1 cellular context compared by ENCODE assay signal in the genomic region with DNA sequence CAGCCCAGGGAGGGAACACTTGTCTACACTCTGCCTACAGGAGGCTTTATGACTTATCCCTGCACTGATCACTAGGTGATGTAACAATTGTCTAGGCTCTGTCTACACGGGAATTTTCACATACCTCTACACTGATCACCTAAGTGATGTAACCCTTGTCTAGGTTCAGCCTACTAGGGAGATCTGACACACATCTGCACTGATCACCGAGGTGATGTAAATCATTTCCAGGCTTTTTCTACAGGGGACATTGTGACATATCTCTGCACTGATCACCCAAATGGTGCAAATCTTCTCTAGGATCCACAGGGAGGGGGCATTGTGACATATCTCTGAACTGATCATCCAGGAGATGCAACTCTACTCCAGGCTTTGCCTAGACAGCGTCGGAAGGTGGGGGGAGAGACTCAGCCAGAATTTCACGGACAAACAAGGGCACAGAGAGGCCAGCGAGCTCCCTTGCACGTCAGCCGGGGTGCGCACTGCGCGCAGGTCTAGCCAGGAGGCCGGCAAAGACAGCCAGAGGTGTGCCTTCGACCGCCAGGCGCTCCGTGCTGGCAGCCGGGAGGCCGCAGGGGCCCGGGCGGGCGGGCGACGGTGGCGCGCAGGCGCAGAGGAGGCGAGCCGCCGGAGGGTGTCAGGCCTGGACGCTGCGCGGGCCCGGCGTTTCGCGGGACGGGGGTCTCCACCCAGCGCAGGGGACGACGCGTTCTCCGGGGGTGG.
TF ChIP-seq lines count a peak whose summit lies in the region.

No MANE protein-coding gene starts in this region.

TF ChIP-seq in WTC11, 78 proteins besides CTCF, POLR2A, EP300 and RAD21 (continued from another document):
- TF ChIP-seq ZNF532 (CRISPR knock-in tag; IDR thresholded peaks at IDR 0.05; ENCODE audit: borderline replicate concordance) (no peak), FOXP1 (CRISPR knock-in tag; IDR thresholded peaks at IDR 0.05; ENCODE audit: borderline replicate concordance) (peak; percentile 87), GABPB1 (CRISPR knock-in tag; IDR thresholded peaks at IDR 0.05) (no peak), SMAD4 (CRISPR knock-in tag; IDR thresholded peaks at IDR 0.05) (no peak), EMX1 (CRISPR knock-in tag; IDR thresholded peaks at IDR 0.05) (no peak), ZNF416 (CRISPR knock-in tag; IDR thresholded peaks at IDR 0.05) (no peak), FOXK1 (CRISPR knock-in tag; IDR thresholded peaks at IDR 0.05) (no peak), NFATC4 (CRISPR knock-in tag; IDR thresholded peaks at IDR 0.05) (no peak)
- TF ChIP-seq, protein P1, sequence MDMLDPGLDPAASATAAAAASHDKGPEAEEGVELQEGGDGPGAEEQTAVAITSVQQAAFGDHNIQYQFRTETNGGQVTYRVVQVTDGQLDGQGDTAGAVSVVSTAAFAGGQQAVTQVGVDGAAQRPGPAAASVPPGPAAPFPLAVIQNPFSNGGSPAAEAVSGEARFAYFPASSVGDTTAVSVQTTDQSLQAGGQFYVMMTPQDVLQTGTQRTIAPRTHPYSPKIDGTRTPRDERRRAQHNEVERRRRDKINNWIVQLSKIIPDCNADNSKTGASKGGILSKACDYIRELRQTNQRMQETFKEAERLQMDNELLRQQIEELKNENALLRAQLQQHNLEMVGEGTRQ (CRISPR knock-in tag; IDR thresholded peaks at IDR 0.05): no peak
